21 cellular contexts compared by ENCODE assay signal in genomic region chr6:68239034-68239433, GRCh38.
DNase-seq lines count a peak whose midpoint lies in the region; ATAC-seq, FAIRE-seq and TF ChIP-seq lines count a peak whose summit lies in the region.
"Had no signal": no experiment of that assay in that cellular context is flagged by ENCODE, and none has a peak within 500 bp of the region (broad histone marks: within the 10 kb centered on the region; RNA-seq: fewer than 3 reads in every experiment).

No MANE protein-coding gene starts in this region.

- ATAC-seq in GM12878 = peak; percentile 37; the same call in 2 of the 3 replicates
- ATAC-seq in GM19328 (IDR thresholded peaks at IDR 0.05; ENCODE audit: unreplicated experiment) = no peak

- peak overlapping the region; percentile 21 for H3K27ac ChIP-seq in A673 (ENCODE audit: low read depth, low read length, poor library complexity, severe bottlenecking)
- H3K27ac ChIP-seq in OCI-LY3 (ENCODE audit: low read length) = peak overlapping the region; percentile 82
- H3K27ac ChIP-seq in GM12878 (ENCODE audit: control insufficient read depth, insufficient read depth) = no peak overlapping the region
- peak overlapping the region; percentile 50 for H3K27ac ChIP-seq in smooth muscle cell (ENCODE audit: low read depth)
- no peak overlapping the region for H3K27ac ChIP-seq in neural progenitor cell
- H3K27ac ChIP-seq: BLaER1, HL-60, Peyer's patch had no signal

- no peak overlapping the region for H3K4me3 Mint-ChIP-seq in neural progenitor cell
- H3K4me3 Mint-ChIP-seq: CD4-positive, CD25-positive, alpha-beta regulatory T cell had no signal

- intact Hi-C loops in A673 (cut with micrococcal nuclease; ENCODE audit: unreplicated experiment) = loop anchor here (10.0 kb wide), 1 partner anchor 396 kb away; the partner anchor contains the start of gene ADGRB3
- intact Hi-C loops in GM12878 (cut with micrococcal nuclease; ENCODE audit: unreplicated experiment) = loop anchor here (5.0 kb wide), 1 partner anchor 82 kb away; no protein-coding TSS in a partner anchor

- POLR2A ChIA-PET in A673 (lab: Charles Lee; ENCODE audit: low non-redundant PET) (no interaction called here), GM12878 (lab: Charles Lee) (no interaction called here)

- no peak for DNase-seq in A673 (ENCODE audit: low spot score)
- no peak for DNase-seq in GM12878 (ENCODE audit: low read depth, low spot score)
- DNase-seq in smooth muscle cell (lab: John Stamatoyannopoulos, UW; ENCODE audit: unreplicated experiment) = no peak
- DNase-seq in neural progenitor cell (ENCODE audit: low spot score) = no peak
- no peak for DNase-seq in KBM-7
- DNase-seq: CD4-positive, CD25-positive, alpha-beta regulatory T cell; MG63; NCI-H1417; NCI-H1694; NCI-H2029 treated with DMSO at 0.1 percent for 48 hours; NCI-H446 treated with DMSO at 0.1 percent for 48 hours; NCI-H526; NCI-H82; NK-92 treated with Interleukin-12 subunit alpha and Interleukin-12 subunit beta, amount 100 ng/mL, for 24 hours; Peyer's patch; SHP77 treated with DMSO at 0.1 percent for 48 hours; SW 1271 had no signal

- H3K27me3 Mint-ChIP-seq in neural progenitor cell (ENCODE audit: insufficient read depth, low read depth) = peaks cover 2% of the 10 kb centered on the region
- H3K27me3 Mint-ChIP-seq: CD4-positive, CD25-positive, alpha-beta regulatory T cell had no signal

- CTCF ChIA-PET in A673 (lab: Charles Lee) = no interaction called here
- CTCF ChIA-PET in GM12878 (lab: Yijun Ruan, JAX) = interaction anchor here (1.3 to 3.3 kb wide), 3 partner anchors 13 to 16 kb away, joined by 3 to 25 read pairs (median 3); no protein-coding TSS in a partner anchor

- no peak for TF ChIP-seq EP300 in GM12878 (IDR thresholded peaks at IDR 0.05; ENCODE audit: borderline replicate concordance in 1 of 2, control insufficient read depth in 1 of 2, low read depth in 2 of 2, low read length in 2 of 2)

- RAD21 ChIA-PET in GM12878 (lab: Charles Lee; ENCODE audit: unreplicated experiment) = interaction anchor here (1.4 to 2.5 kb wide), 5 partner anchors 9 to 75 kb away, joined by 3 to 15 read pairs (median 7); no protein-coding TSS in a partner anchor

- H3K9me3 ChIP-seq in A673 (ENCODE audit: low read depth, low read length, poor library complexity, severe bottlenecking) (no peaks in the 10 kb centered on the region), OCI-LY3 (ENCODE audit: insufficient read depth, low read length) (no peaks in the 10 kb centered on the region), GM12878 (replicated peaks; ENCODE audit: control insufficient read depth, insufficient read depth, low read length) (no peaks in the 10 kb centered on the region), smooth muscle cell (replicated peaks; ENCODE audit: low read depth) (no peaks in the 10 kb centered on the region), neural progenitor cell (ENCODE audit: low read depth) (no peaks in the 10 kb centered on the region)
- H3K9me3 ChIP-seq: BLaER1, MG63, Peyer's patch had no signal

- H3K36me3 ChIP-seq in A673 (ENCODE audit: insufficient read depth, low read length, poor library complexity, severe bottlenecking) (no peaks in the 10 kb centered on the region), OCI-LY3 (replicated peaks; ENCODE audit: low read depth, low read length) (no peaks in the 10 kb centered on the region), GM12878 (ENCODE audit: control insufficient read depth in 2 of 2, insufficient read depth in 2 of 2, low read length in 1 of 2) (no peaks in the 10 kb centered on the region), smooth muscle cell (ENCODE audit: low read depth) (no peaks in the 10 kb centered on the region), neural progenitor cell (no peaks in the 10 kb centered on the region)
- H3K36me3 ChIP-seq: BLaER1, MG63, Peyer's patch had no signal

- H3K4me3 ChIP-seq in A673 (ENCODE audit: low read depth, low read length, poor library complexity, severe bottlenecking) (no peak overlapping the region), OCI-LY3 (ENCODE audit: low read length) (peak overlapping the region; percentile 43), GM12878 (no peak overlapping the region), smooth muscle cell (no peak overlapping the region), neural progenitor cell (no peak overlapping the region)
- H3K4me3 ChIP-seq: BLaER1, MG63, Peyer's patch had no signal

- H3K79me2 ChIP-seq in OCI-LY3 (ENCODE audit: low read length) (no peaks in the 10 kb centered on the region), GM12878 (ENCODE audit: control insufficient read depth, insufficient read depth, low read length) (no peaks in the 10 kb centered on the region), smooth muscle cell (ENCODE audit: low read depth) (no peaks in the 10 kb centered on the region), neural progenitor cell (ENCODE audit: low read depth) (no peaks in the 10 kb centered on the region)

- FAIRE-seq in GM12878 (lab: Jason Lieb, UNC) = no peak

- H3K27me3 ChIP-seq in A673 (replicated peaks; ENCODE audit: insufficient read depth, low read depth, low read length, poor library complexity) (no peaks in the 10 kb centered on the region), OCI-LY3 (ENCODE audit: low read depth, low read length) (no peaks in the 10 kb centered on the region), GM12878 (replicated peaks in 1 of 2; ENCODE audit: control insufficient read depth in 2 of 2, insufficient read depth in 2 of 2, low read length in 1 of 2) (no peaks in the 10 kb centered on the region), smooth muscle cell (ENCODE audit: low read depth) (no peaks in the 10 kb centered on the region), neural progenitor cell (no peaks in the 10 kb centered on the region)
- H3K27me3 ChIP-seq: BLaER1, MG63, Peyer's patch had no signal

- H4K20me1 ChIP-seq in OCI-LY3 (ENCODE audit: insufficient read depth, low read length) = no peaks in the 10 kb centered on the region
- no peaks in the 10 kb centered on the region for H4K20me1 ChIP-seq in GM12878 (ENCODE audit: control insufficient read depth, insufficient read depth)
- H4K20me1 ChIP-seq in smooth muscle cell (ENCODE audit: low read depth) = no peaks in the 10 kb centered on the region
- no peaks in the 10 kb centered on the region for H4K20me1 ChIP-seq in neural progenitor cell (ENCODE audit: low read depth)
- H4K20me1 ChIP-seq: BLaER1 had no signal

- peaks cover 4% of the 10 kb centered on the region for H3F3A ChIP-seq in smooth muscle cell (ENCODE audit: low read depth)
- no peaks in the 10 kb centered on the region for H3F3A ChIP-seq in neural progenitor cell (ENCODE audit: low read depth)

- H3K27ac Mint-ChIP-seq in neural progenitor cell = no peak overlapping the region
- H3K27ac Mint-ChIP-seq: CD4-positive, CD25-positive, alpha-beta regulatory T cell had no signal

- H3K4me2 ChIP-seq in OCI-LY3 (ENCODE audit: low read length) = peak overlapping the region; percentile 67
- H3K4me2 ChIP-seq in GM12878 (ENCODE audit: control insufficient read depth, insufficient read depth) = no peak overlapping the region
- no peak overlapping the region for H3K4me2 ChIP-seq in smooth muscle cell
- H3K4me2 ChIP-seq in neural progenitor cell = no peak overlapping the region
- H3K4me2 ChIP-seq: BLaER1 had no signal

- in situ Hi-C loops in GM12878 (cut with MboI) = no loop called here
- in situ Hi-C loops in KBM-7 (cut with MboI; ENCODE audit: low pct_unique_long_range_greater_than_20kb, low sequenced_read_pairs) = no loop called here

- TF ChIP-seq POLR2A in GM12878 (IDR thresholded peaks at IDR 0.05; ENCODE audit: low read depth, low read length) = no peak

- peaks cover 15% of the 10 kb centered on the region for H3K4me1 ChIP-seq in A673 (ENCODE audit: insufficient read depth, low read length, poor library complexity, severe bottlenecking)
- H3K4me1 ChIP-seq in OCI-LY3 (ENCODE audit: low read length) = peaks cover 45% of the 10 kb centered on the region
- H3K4me1 ChIP-seq in GM12878 (ENCODE audit: control insufficient read depth, insufficient read depth, low read length) = no peaks in the 10 kb centered on the region
- H3K4me1 ChIP-seq in smooth muscle cell (ENCODE audit: low read depth) = no peaks in the 10 kb centered on the region
- no peaks in the 10 kb centered on the region for H3K4me1 ChIP-seq in neural progenitor cell
- H3K4me1 ChIP-seq: BLaER1, Peyer's patch had no signal

- H3K9ac ChIP-seq in OCI-LY3 (ENCODE audit: low read length) (peak overlapping the region; percentile 48; the same call in 1 of the 2 replicates), GM12878 (ENCODE audit: control insufficient read depth, insufficient read depth, low read length) (no peak overlapping the region), smooth muscle cell (ENCODE audit: low read depth) (no peak overlapping the region), neural progenitor cell (no peak overlapping the region)
- H3K9ac ChIP-seq: BLaER1 had no signal

- no peak for TF ChIP-seq RAD21 in GM12878 (IDR thresholded peaks at IDR 0.05; ENCODE audit: insufficient read depth, low read depth, low read length)

- TF ChIP-seq CTCF in A673 (conservative IDR thresholded peaks at IDR 0.05; ENCODE audit: low read depth, low read length) (no peak), OCI-LY3 (IDR thresholded peaks at IDR 0.05; ENCODE audit: low read depth, low read length) (no peak), GM12878 (IDR thresholded peaks at IDR 0.05 in 2 of 3, conservative IDR thresholded peaks at IDR 0.05 in 1 of 3; ENCODE audit: control insufficient read depth in 2 of 3, extremely low read depth in 1 of 3, insufficient read depth in 1 of 3, low read depth in 3 of 3, low read length in 3 of 3) (no peak), smooth muscle cell (IDR thresholded peaks at IDR 0.05; ENCODE audit: borderline replicate concordance, insufficient read depth, poor library complexity, severe bottlenecking) (no peak), neural progenitor cell (IDR thresholded peaks at IDR 0.05) (no peak)

- no peaks in the 10 kb centered on the region for H3K9me3 Mint-ChIP-seq in neural progenitor cell

- H2AFZ ChIP-seq in OCI-LY3 (ENCODE audit: low read depth, low read length) = peak overlapping the region; percentile 54; the same call in 1 of the 2 replicates
- H2AFZ ChIP-seq in GM12878 (ENCODE audit: control insufficient read depth, low read depth, low read length) = no peak overlapping the region
- peak overlapping the region; percentile 10 for H2AFZ ChIP-seq in smooth muscle cell (ENCODE audit: low read depth)
- no peak overlapping the region for H2AFZ ChIP-seq in neural progenitor cell (replicated peaks)

- BruUV-seq in A673 (replicated peaks; lab: Mats Ljungman, UMichigan) (no TSS peak), GM12878 (replicated peaks; lab: Mats Ljungman, UMichigan) (no TSS peak)

- no peaks in the 10 kb centered on the region for H3K36me3 Mint-ChIP-seq in neural progenitor cell
- H3K36me3 Mint-ChIP-seq: CD4-positive, CD25-positive, alpha-beta regulatory T cell had no signal

- SMC1A ChIA-PET in GM12878 (lab: Charles Lee; ENCODE audit: uncharacterized antibody, unreplicated experiment) = interaction anchor here (1.7 to 4.6 kb wide), 5 partner anchors 8 to 45 kb away, joined by 3 to 31 read pairs (median 9); no protein-coding TSS in a partner anchor

- 12% methylated on average over 2 of the region's 2 CpGs for WGBS in GM12878 (ENCODE audit: insufficient coverage, insufficient replicate concordance, low lambda C conversion rate, missing lambda C conversion rate)
- WGBS in smooth muscle cell (ENCODE audit: low lambda C conversion rate) = 89% methylated on average over 2 of the region's 2 CpGs

- peaks cover 11% of the 10 kb centered on the region for H3K4me1 Mint-ChIP-seq in neural progenitor cell
- H3K4me1 Mint-ChIP-seq: CD4-positive, CD25-positive, alpha-beta regulatory T cell had no signal

Comparison
In these comparisons a context has a peak if more than half of its experiments do, and no peak if none do; other contexts are left out.
1. H3K27ac ChIP-seq: peak in A673 (single experiment), OCI-LY3 (single experiment) and smooth muscle cell (single experiment); none in GM12878 (single experiment) and neural progenitor cell (single experiment).
2. H2AFZ ChIP-seq: peak in OCI-LY3 (single experiment) and smooth muscle cell (single experiment); none in GM12878 (single experiment) and neural progenitor cell (single experiment).